Comparison of ENCODE assay signal across 24 cellular contexts in the genomic region with DNA sequence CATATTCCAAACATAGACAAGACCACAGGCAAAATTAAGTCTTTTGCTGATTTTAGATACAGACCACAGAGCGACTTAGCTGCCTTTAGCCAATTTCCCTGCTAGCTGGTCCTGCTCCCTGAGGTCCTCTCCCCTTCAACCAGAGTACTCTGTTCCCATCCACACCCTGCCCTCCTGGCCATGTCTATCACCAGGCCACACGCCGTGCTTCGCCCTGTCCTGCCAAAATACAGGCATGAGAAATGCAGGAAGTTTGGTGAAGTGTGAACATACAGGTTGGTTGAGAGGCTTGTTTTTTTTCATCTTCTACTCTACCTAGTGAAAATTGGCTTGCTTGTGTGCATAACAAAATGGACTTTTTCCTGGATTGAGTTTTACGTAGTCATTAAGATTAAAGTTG.
DNase-seq lines count a peak whose midpoint lies in the region; ATAC-seq, FAIRE-seq and TF ChIP-seq lines count a peak whose summit lies in the region.
"Had no signal": no experiment of that assay in that cellular context is flagged by ENCODE, and none has a peak within 500 bp of the region (broad histone marks: within the 10 kb centered on the region; RNA-seq: fewer than 3 reads in every experiment).

No MANE protein-coding gene starts in this region.

- H3K4me3 ChIP-seq in GM12878 (no peak overlapping the region), thyroid gland (replicated peaks in 1 of 3) (no peak overlapping the region), MM.1S (ENCODE audit: low read length) (no peak overlapping the region)
- H3K4me3 ChIP-seq: BLaER1, K562, PC-9, SJCRH30 had no signal

- H3K27me3 ChIP-seq in GM12878 (replicated peaks in 1 of 2; ENCODE audit: control insufficient read depth in 2 of 2, insufficient read depth in 2 of 2, low read length in 1 of 2) (no peaks in the 10 kb centered on the region), thyroid gland (no peaks in the 10 kb centered on the region), MM.1S (replicated peaks; ENCODE audit: insufficient read depth, low read length) (no peaks in the 10 kb centered on the region)
- H3K27me3 ChIP-seq: BLaER1, SJCRH30 had no signal

- no peaks in the 10 kb centered on the region for H3F3A ChIP-seq in MM.1S (ENCODE audit: insufficient read depth, low read length)

- POLR2A ChIA-PET in GM12878 (lab: Charles Lee) = no interaction called here

- CTCF ChIA-PET in GM12878 (lab: Yijun Ruan, JAX) = no interaction called here

- RAD21 ChIA-PET in GM12878 (lab: Charles Lee; ENCODE audit: unreplicated experiment) = no interaction called here

- H4K20me1 ChIP-seq in GM12878 (ENCODE audit: control insufficient read depth, insufficient read depth) (no peaks in the 10 kb centered on the region), MM.1S (ENCODE audit: insufficient read depth, low read length) (no peaks in the 10 kb centered on the region)
- H4K20me1 ChIP-seq: BLaER1 had no signal

- FAIRE-seq in GM12891 (lab: Jason Lieb, UNC) (peak; percentile 82), GM12878 (lab: Jason Lieb, UNC) (no peak)
- FAIRE-seq: GM19239, H54, HepG2, K562 had no signal

- TF ChIP-seq RAD21 in GM12878 (IDR thresholded peaks at IDR 0.05; ENCODE audit: insufficient read depth, low read depth, low read length) = no peak

- H3K79me2 ChIP-seq in GM12878 (ENCODE audit: control insufficient read depth, insufficient read depth, low read length) = no peaks in the 10 kb centered on the region
- H3K79me2 ChIP-seq in MM.1S (ENCODE audit: low read length) = no peaks in the 10 kb centered on the region

- peaks cover 5% of the 10 kb centered on the region; the same call in 2 of the 3 replicates for H3K9me3 ChIP-seq in GM12878 (replicated peaks; ENCODE audit: control insufficient read depth, insufficient read depth, low read length)
- no peaks in the 10 kb centered on the region for H3K9me3 ChIP-seq in thyroid gland
- no peaks in the 10 kb centered on the region for H3K9me3 ChIP-seq in MM.1S (replicated peaks; ENCODE audit: insufficient read depth, low read length)
- H3K9me3 ChIP-seq: BLaER1, SJCRH30 had no signal

- TF ChIP-seq EP300 in GM12878 (IDR thresholded peaks at IDR 0.05; ENCODE audit: borderline replicate concordance in 1 of 2, control insufficient read depth in 1 of 2, low read depth in 2 of 2, low read length in 2 of 2) = no peak

- H3K27ac ChIP-seq in GM12878 (ENCODE audit: control insufficient read depth, insufficient read depth) (no peak overlapping the region), thyroid gland (no peak overlapping the region), MM.1S (ENCODE audit: low read length) (no peak overlapping the region)
- H3K27ac ChIP-seq: BLaER1, PC-9, SJCRH30 had no signal

- H3K9ac ChIP-seq in GM12878 (ENCODE audit: control insufficient read depth, insufficient read depth, low read length) (no peak overlapping the region), MM.1S (ENCODE audit: low read length) (no peak overlapping the region)
- H3K9ac ChIP-seq: BLaER1 had no signal

- no peaks in the 10 kb centered on the region for H3K9me2 ChIP-seq in MM.1S (replicated peaks; ENCODE audit: insufficient read depth, low read length)

- no peak for ATAC-seq in GM12878
- no peak for ATAC-seq in GM19455 (IDR thresholded peaks at IDR 0.05; ENCODE audit: unreplicated experiment)
- ATAC-seq: HepG2, K562, Right ventricle myocardium inferior, SK-N-SH treated with all-trans-retinoic acid at 6 μM for 48 hours had no signal

- H3K4me1 ChIP-seq in GM12878 (ENCODE audit: control insufficient read depth, insufficient read depth, low read length) (peaks cover 12% of the 10 kb centered on the region), thyroid gland (no peaks in the 10 kb centered on the region), MM.1S (ENCODE audit: low read length) (peaks cover 10% of the 10 kb centered on the region; the same call in 1 of the 2 replicates)
- H3K4me1 ChIP-seq: BLaER1, SJCRH30 had no signal

- BruUV-seq in GM12878 (replicated peaks; lab: Mats Ljungman, UMichigan) = no TSS peak

- 64% methylated on average over 5 of the region's 5 CpGs for WGBS in GM12878 (ENCODE audit: insufficient coverage, insufficient replicate concordance, low lambda C conversion rate, missing lambda C conversion rate)
- 46 to 51% methylated on average over 5 of the region's 5 CpGs for WGBS in thyroid gland, 2 donors

- DNase-seq in GM12891 (ENCODE audit: insufficient read length, low spot score) (no peak), GM12878 (ENCODE audit: low read depth, low spot score) (no peak), myocyte (ENCODE audit: low read depth) (peak; percentile 9), thyroid gland (peak; percentile 68 to 82), amniotic stem cell (lab: John Stamatoyannopoulos, UW) (no peak), MM.1S (no peak)
- DNase-seq: CD4-positive, CD25-positive, alpha-beta regulatory T cell; DMS153; DND-41; NCI-H1105 treated with DMSO at 0.1 percent for 48 hours; NCI-H2029; NCI-H446; NCI-H526; NK-92 treated with Interleukin-12 subunit alpha and Interleukin-12 subunit beta, amount 100 ng/mL, for 24 hours; PC-9; SJCRH30 had no signal

- SMC1A ChIA-PET in GM12878 (lab: Charles Lee; ENCODE audit: uncharacterized antibody, unreplicated experiment) = no interaction called here

- in situ Hi-C loops in GM12878 (cut with MboI) = no loop called here

- H3K4me2 ChIP-seq in GM12878 (ENCODE audit: control insufficient read depth, insufficient read depth) (no peak overlapping the region), MM.1S (ENCODE audit: low read depth, low read length) (no peak overlapping the region)
- H3K4me2 ChIP-seq: BLaER1, PC-9 had no signal

- TF ChIP-seq CTCF in GM12878 (IDR thresholded peaks at IDR 0.05 in 2 of 3, conservative IDR thresholded peaks at IDR 0.05 in 1 of 3; ENCODE audit: control insufficient read depth in 2 of 3, extremely low read depth in 1 of 3, insufficient read depth in 1 of 3, low read depth in 3 of 3, low read length in 3 of 3) (no peak), thyroid gland (IDR thresholded peaks at IDR 0.05) (no peak), MM.1S (IDR thresholded peaks at IDR 0.05; ENCODE audit: low read length) (no peak)

- H2AFZ ChIP-seq in GM12878 (ENCODE audit: control insufficient read depth, low read depth, low read length) (0 out of 2 replicates have a peak overlapping the region, but pooled peaks have one; percentile 10), MM.1S (ENCODE audit: low read length) (no peak overlapping the region)
- H2AFZ ChIP-seq: PC-9 had no signal

- H3K36me3 ChIP-seq in GM12878 (ENCODE audit: control insufficient read depth in 2 of 2, insufficient read depth in 2 of 2, low read length in 1 of 2) (no peaks in the 10 kb centered on the region), thyroid gland (no peaks in the 10 kb centered on the region), MM.1S (replicated peaks; ENCODE audit: insufficient read depth, low read length) (no peaks in the 10 kb centered on the region)
- H3K36me3 ChIP-seq: BLaER1, SJCRH30 had no signal

- TF ChIP-seq POLR2A in GM12891 (IDR thresholded peaks at IDR 0.05; ENCODE audit: low read depth, low read length) = no peak
- no peak for TF ChIP-seq POLR2A in GM12878 (IDR thresholded peaks at IDR 0.05; ENCODE audit: low read depth, low read length)
- no peak for TF ChIP-seq POLR2A in thyroid gland (IDR thresholded peaks at IDR 0.05)

- intact Hi-C loops in GM12878 (cut with micrococcal nuclease; ENCODE audit: unreplicated experiment) = loop anchor here (5.0 kb wide), 2 partner anchors 110 to 900 kb away; a partner anchor contains a TSS
- intact Hi-C loops in thyroid gland (cut with DNase I) = no loop called here

TF ChIP-seq in GM12891, 5 proteins besides CTCF, POLR2A, EP300 and RAD21:
- TF ChIP-seq POU2F2 (IDR thresholded peaks at IDR 0.05; ENCODE audit: low read depth, low read length) (no peak), POLR2AphosphoS5 (IDR thresholded peaks at IDR 0.05; ENCODE audit: low read depth, low read length) (no peak), PAX5 (IDR thresholded peaks at IDR 0.05; ENCODE audit: insufficient read depth, low read length, severe bottlenecking) (no peak), SPI1 (IDR thresholded peaks at IDR 0.05; ENCODE audit: low read depth, low read length) (no peak), TAF1 (IDR thresholded peaks at IDR 0.05; ENCODE audit: low read depth, low read length) (no peak)

TF ChIP-seq in GM12878, 131 proteins besides CTCF, POLR2A, EP300 and RAD21 (continues in another document):
- no peak for TF ChIP-seq ZNF274 (IDR thresholded peaks at IDR 0.05; ENCODE audit: insufficient read depth, insufficient read length)
- no peak for TF ChIP-seq KDM1A (IDR thresholded peaks at IDR 0.05; ENCODE audit: borderline replicate concordance)
- TF ChIP-seq ZBED1 (IDR thresholded peaks at IDR 0.05; ENCODE audit: borderline replicate concordance) = no peak
- no peak for TF ChIP-seq CHD2 (IDR thresholded peaks at IDR 0.05; ENCODE audit: borderline replicate concordance, low read depth, low read length)
- TF ChIP-seq ZZZ3 (IDR thresholded peaks at IDR 0.05; ENCODE audit: control insufficient read depth, insufficient read length, low read depth) = no peak
- TF ChIP-seq, protein P1, sequence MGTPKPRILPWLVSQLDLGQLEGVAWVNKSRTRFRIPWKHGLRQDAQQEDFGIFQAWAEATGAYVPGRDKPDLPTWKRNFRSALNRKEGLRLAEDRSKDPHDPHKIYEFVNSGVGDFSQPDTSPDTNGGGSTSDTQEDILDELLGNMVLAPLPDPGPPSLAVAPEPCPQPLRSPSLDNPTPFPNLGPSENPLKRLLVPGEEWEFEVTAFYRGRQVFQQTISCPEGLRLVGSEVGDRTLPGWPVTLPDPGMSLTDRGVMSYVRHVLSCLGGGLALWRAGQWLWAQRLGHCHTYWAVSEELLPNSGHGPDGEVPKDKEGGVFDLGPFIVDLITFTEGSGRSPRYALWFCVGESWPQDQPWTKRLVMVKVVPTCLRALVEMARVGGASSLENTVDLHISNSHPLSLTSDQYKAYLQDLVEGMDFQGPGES (IDR thresholded peaks at IDR 0.05) = no peak
- TF ChIP-seq, protein P2, sequence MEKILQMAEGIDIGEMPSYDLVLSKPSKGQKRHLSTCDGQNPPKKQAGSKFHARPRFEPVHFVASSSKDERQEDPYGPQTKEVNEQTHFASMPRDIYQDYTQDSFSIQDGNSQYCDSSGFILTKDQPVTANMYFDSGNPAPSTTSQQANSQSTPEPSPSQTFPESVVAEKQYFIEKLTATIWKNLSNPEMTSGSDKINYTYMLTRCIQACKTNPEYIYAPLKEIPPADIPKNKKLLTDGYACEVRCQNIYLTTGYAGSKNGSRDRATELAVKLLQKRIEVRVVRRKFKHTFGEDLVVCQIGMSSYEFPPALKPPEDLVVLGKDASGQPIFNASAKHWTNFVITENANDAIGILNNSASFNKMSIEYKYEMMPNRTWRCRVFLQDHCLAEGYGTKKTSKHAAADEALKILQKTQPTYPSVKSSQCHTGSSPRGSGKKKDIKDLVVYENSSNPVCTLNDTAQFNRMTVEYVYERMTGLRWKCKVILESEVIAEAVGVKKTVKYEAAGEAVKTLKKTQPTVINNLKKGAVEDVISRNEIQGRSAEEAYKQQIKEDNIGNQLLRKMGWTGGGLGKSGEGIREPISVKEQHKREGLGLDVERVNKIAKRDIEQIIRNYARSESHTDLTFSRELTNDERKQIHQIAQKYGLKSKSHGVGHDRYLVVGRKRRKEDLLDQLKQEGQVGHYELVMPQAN (conservative IDR thresholded peaks at IDR 0.05) = no peak
- TF ChIP-seq FOXK2 (IDR thresholded peaks at IDR 0.05) = no peak
- TF ChIP-seq MYB (IDR thresholded peaks at IDR 0.05; ENCODE audit: borderline replicate concordance, low read depth, low read length) = no peak

Comparison
In these comparisons a context has a peak if more than half of its experiments do, and no peak if none do; other contexts are left out.
1. DNase-seq: peak in myocyte (single experiment) and thyroid gland (2 of 2); none in GM12891 (single experiment), GM12878 (single experiment), amniotic stem cell (single experiment) and MM.1S (single experiment).